In genomic region chr21:45941338-45941710, GRCh38 we compare ENCODE assay signal across 18 cellular contexts.
"Had no signal": no experiment of that assay in that cellular context is flagged by ENCODE, and none has a peak within 500 bp of the region (broad histone marks: within the 10 kb centered on the region; RNA-seq: fewer than 3 reads in every experiment).

No MANE protein-coding gene starts in this region.

- H3K27me3 ChIP-seq: heart right ventricle, neural progenitor cell, right lobe of liver had no signal

- H3K36me3 ChIP-seq: heart right ventricle, left lung, lower lobe of right lung, neural progenitor cell, right lobe of liver had no signal

- H3K4me3 ChIP-seq: heart right ventricle, left lung, lower lobe of right lung, neural progenitor cell, psoas muscle, right lobe of liver had no signal

- H3K9me3 ChIP-seq: left lung, lower lobe of right lung, right lobe of liver had no signal

- H3K4me1 ChIP-seq: heart right ventricle, left lung, lower lobe of right lung, neural progenitor cell, psoas muscle, right lobe of liver had no signal

- ATAC-seq: esophagus mucosa; heart right ventricle; left lung; natural killer cell; psoas muscle; right lobe of liver; stimulated activated effector memory CD8-positive, alpha-beta T cell treated with anti-CD3 and anti-CD28 coated beads, Interleukin-12 subunit alpha, Interleukin-12 subunit beta, amount 100 ng/mL, for 72 hours had no signal

- DNase-seq: cortex of kidney; effector memory CD4-positive, alpha-beta T cell; heart right ventricle; hypothalamus; lower lobe of right lung; natural killer cell; occipital lobe; psoas muscle; retina; right lobe of liver; stimulated activated CD4-positive, alpha-beta T cell treated with anti-CD3 and anti-CD28 coated beads, Interleukin-4, amount 100 ng/mL, for 1 hour; stimulated activated CD8-positive, alpha-beta memory T cell treated with anti-CD3 and anti-CD28 coated beads, Interleukin-4, amount 100 ng/mL, for 48 hours; stimulated activated naive CD8-positive, alpha-beta T cell treated with anti-CD3 and anti-CD28 coated beads, Interleukin-15, amount 100 ng/mL, for 72 hours; trophoblast cell had no signal

- H3K27ac ChIP-seq: heart right ventricle, left lung, lower lobe of right lung, neural progenitor cell, psoas muscle, right lobe of liver had no signal
